Comparison of ENCODE assay signal across 8 cellular contexts in genomic region chr14:89425931-89426330, GRCh38. TPM values are rescaled to one million over a fixed set of nuclear protein-coding genes. Genes with fewer than 3 reads are reported as not detected.
A peak's percentile ranks its signal among the peaks of the same experiment; 100 is the strongest.
DNase-seq lines count a peak whose midpoint lies in the region; ATAC-seq and TF ChIP-seq lines count a peak whose summit lies in the region.

No MANE protein-coding gene starts in this region.

- no peak for TF ChIP-seq POLR2A in NB4 (IDR thresholded peaks at IDR 0.05; ENCODE audit: extremely low read depth, insufficient read length)

- H3K4me3 ChIP-seq in AG10803 (ENCODE audit: low read length) (no peak overlapping the region), NB4 (ENCODE audit: low read depth, low read length) (no peak overlapping the region), fibroblast of the aortic adventitia (ENCODE audit: low read depth, low read length) (no peak overlapping the region)
- H3K4me3 ChIP-seq in naive thymus-derived CD4-positive, alpha-beta T cell (ENCODE audit: low read length) = no peak overlapping the region

- H3K4me3 Mint-ChIP-seq in naive thymus-derived CD4-positive, alpha-beta T cell = peak overlapping the region in 2 of 10 donors; percentile 12 to 18

- no peaks in the 10 kb centered on the region for H3K9me3 Mint-ChIP-seq in naive thymus-derived CD4-positive, alpha-beta T cell

- CTCF ChIA-PET in naive thymus-derived CD4-positive, alpha-beta T cell (lab: Charles Lee) = no interaction called here

- intact Hi-C loops in naive thymus-derived CD4-positive, alpha-beta T cell (cut with micrococcal nuclease) = no loop called here

- no peaks in the 10 kb centered on the region for H3K9me3 ChIP-seq in naive thymus-derived CD4-positive, alpha-beta T cell (ENCODE audit: control insufficient read depth in 2 of 3, low read length in 3 of 3)

- peak; percentile 46 for ATAC-seq in GM19455 (IDR thresholded peaks at IDR 0.05; ENCODE audit: unreplicated experiment)
- no peak for ATAC-seq in naive thymus-derived CD4-positive, alpha-beta T cell
- ATAC-seq in HG03460 (IDR thresholded peaks at IDR 0.05; ENCODE audit: unreplicated experiment) = no peak

- DNase-seq in AG10803 (ENCODE audit: low read depth) = peak; percentile 99
- peak; percentile 49 for DNase-seq in NB4 (ENCODE audit: low read depth)
- peak; percentile 98 for DNase-seq in fibroblast of the aortic adventitia (ENCODE audit: low read depth)
- no peak for DNase-seq in naive thymus-derived CD4-positive, alpha-beta T cell
- no peak for DNase-seq in D341Med (ENCODE audit: low spot score)
- DNase-seq in hypothalamus (lab: John Stamatoyannopoulos, UW) = no peak

- no peak overlapping the region for H3K27ac ChIP-seq in naive thymus-derived CD4-positive, alpha-beta T cell (ENCODE audit: low read depth, low read length)

- peaks cover 40 to 77% (median 70%) of the 10 kb centered on the region in 7 donors for H3K4me1 Mint-ChIP-seq in naive thymus-derived CD4-positive, alpha-beta T cell

- peak overlapping the region in 3 of 9 donors; percentile 21 to 67 (median 57) for H3K27ac Mint-ChIP-seq in naive thymus-derived CD4-positive, alpha-beta T cell

- no peaks in the 10 kb centered on the region for H3K27me3 ChIP-seq in naive thymus-derived CD4-positive, alpha-beta T cell (ENCODE audit: control insufficient read depth in 2 of 2, insufficient read depth in 2 of 2, low read length in 2 of 2)

- peaks cover 0 to 6% (median 0%) of the 10 kb centered on the region in 5 donors for H3K36me3 Mint-ChIP-seq in naive thymus-derived CD4-positive, alpha-beta T cell

- no peaks in the 10 kb centered on the region for H3K27me3 Mint-ChIP-seq in naive thymus-derived CD4-positive, alpha-beta T cell

- no peaks in the 10 kb centered on the region for H3K36me3 ChIP-seq in naive thymus-derived CD4-positive, alpha-beta T cell (ENCODE audit: control insufficient read depth in 2 of 3, insufficient read depth in 3 of 3, low read length in 3 of 3)

- TF ChIP-seq CTCF in AG10803 (conservative IDR thresholded peaks at IDR 0.05; ENCODE audit: low read length) = no peak
- no peak for TF ChIP-seq CTCF in NB4 (IDR thresholded peaks at IDR 0.05; ENCODE audit: low read depth, low read length)
- no peak for TF ChIP-seq CTCF in fibroblast of the aortic adventitia (IDR thresholded peaks at IDR 0.05; ENCODE audit: insufficient read depth, low read length)

- H3K4me1 ChIP-seq in naive thymus-derived CD4-positive, alpha-beta T cell (ENCODE audit: control insufficient read depth in 2 of 2, insufficient read depth in 2 of 2, low read length in 2 of 2) = peaks cover 23 to 34% of the 10 kb centered on the region in 2 donors

- POLR2A ChIA-PET in naive thymus-derived CD4-positive, alpha-beta T cell (lab: Charles Lee) = interaction anchor here (1.1 kb wide), 1 partner anchor 33 kb away, joined by 3 read pairs; no protein-coding TSS in a partner anchor

RNA-seq across cellular contexts. Expression of gene FOXN3, which starts 8.9 kb away (rescaled TPM):
- 35.3 and 39.4 TPM in 2 replicates for total RNA-seq in fibroblast of the aortic adventitia (ENCODE audit: low replicate concordance)
- total RNA-seq in naive thymus-derived CD4-positive, alpha-beta T cell = 100 to 1,000 TPM; 103 to 192 (median 149) TPM
- polyA plus RNA-seq in naive thymus-derived CD4-positive, alpha-beta T cell = 100 to 1,000 TPM; 120 to 156 TPM

Comparison
In these comparisons a context has a peak if more than half of its experiments do, and no peak if none do; other contexts are left out.
1. DNase-seq: peak in AG10803 (single experiment), NB4 (single experiment) and fibroblast of the aortic adventitia (single experiment); none in naive thymus-derived CD4-positive, alpha-beta T cell (0 of 9), D341Med (single experiment) and hypothalamus (0 of 51).